Comparison of ENCODE assay signal across 15 cellular contexts in genomic region chr6:137769797-137770362, GRCh38.
"Had no signal": no experiment of that assay in that cellular context is flagged by ENCODE, and none has a peak within 500 bp of the region (broad histone marks: within the 10 kb centered on the region; RNA-seq: fewer than 3 reads in every experiment).

No MANE protein-coding gene starts in this region.

- ATAC-seq: activated naive CD8-positive, alpha-beta T cell treated with anti-CD3 and anti-CD28 coated beads, Interleukin-2, amount 50 U/mL, for 24 hours; activated T-helper 17 cell treated with anti-CD3 and anti-CD28 coated beads, Interleukin-2, amount 50 U/mL, for 72 hours; left ventricle myocardium superior; natural killer cell treated with Interleukin-12 subunit alpha and Interleukin-12 subunit beta and Interleukin-15 and Interleukin-18, amount 100 ng/mL, for 72 hours; stimulated activated naive CD8-positive, alpha-beta T cell treated with anti-CD3 and anti-CD28 coated beads, Interleukin-15, amount 100 ng/mL, for 72 hours had no signal

- H3K27me3 ChIP-seq: esophagus squamous epithelium had no signal

- H3K9me3 ChIP-seq: esophagus squamous epithelium had no signal

- H3K4me3 Mint-ChIP-seq: activated naive CD4-positive, alpha-beta T cell treated with anti-CD3 and anti-CD28 coated beads for 36 hours; activated naive CD8-positive, alpha-beta T cell treated with anti-CD3 and anti-CD28 coated beads, Interleukin-2, amount 50 U/mL, for 24 hours; activated T-helper 17 cell treated with anti-CD3 and anti-CD28 coated beads, Interleukin-2, amount 50 U/mL, for 72 hours; natural killer cell treated with Interleukin-12 subunit alpha and Interleukin-12 subunit beta and Interleukin-15 and Interleukin-18, amount 100 ng/mL, for 72 hours; stimulated activated naive CD8-positive, alpha-beta T cell treated with anti-CD3 and anti-CD28 coated beads, Interleukin-15, amount 100 ng/mL, for 72 hours; type B pancreatic cell had no signal

- DNase-seq: activated naive CD4-positive, alpha-beta T cell treated with anti-CD3 and anti-CD28 coated beads for 36 hours; activated naive CD8-positive, alpha-beta T cell treated with anti-CD3 and anti-CD28 coated beads, Interleukin-2, amount 50 U/mL, for 24 hours; aorta; cortex of kidney; effector CD4-positive, alpha-beta T cell; esophagus squamous epithelium; glutamatergic neuron; kidney glomerular epithelial cell; left ventricle myocardium superior; stimulated activated CD4-positive, alpha-beta T cell treated with anti-CD3 and anti-CD28 coated beads, Interleukin-4, amount 100 ng/mL, for 24 hours; stimulated activated CD8-positive, alpha-beta memory T cell treated with anti-CD3 and anti-CD28 coated beads, Interleukin-4, amount 100 ng/mL, for 48 hours; stimulated activated naive CD8-positive, alpha-beta T cell treated with anti-CD3 and anti-CD28 coated beads, Interleukin-15, amount 100 ng/mL, for 72 hours had no signal

- H3K36me3 Mint-ChIP-seq: natural killer cell treated with Interleukin-12 subunit alpha and Interleukin-12 subunit beta and Interleukin-15 and Interleukin-18, amount 100 ng/mL, for 72 hours; type B pancreatic cell had no signal

- H3K27me3 Mint-ChIP-seq: activated naive CD8-positive, alpha-beta T cell treated with anti-CD3 and anti-CD28 coated beads, Interleukin-2, amount 50 U/mL, for 24 hours; activated T-helper 17 cell treated with anti-CD3 and anti-CD28 coated beads, Interleukin-2, amount 50 U/mL, for 72 hours; natural killer cell treated with Interleukin-12 subunit alpha and Interleukin-12 subunit beta and Interleukin-15 and Interleukin-18, amount 100 ng/mL, for 72 hours; stimulated activated naive CD8-positive, alpha-beta T cell treated with anti-CD3 and anti-CD28 coated beads, Interleukin-15, amount 100 ng/mL, for 72 hours; type B pancreatic cell had no signal

- H3K4me3 ChIP-seq: esophagus squamous epithelium had no signal

- H3K27ac Mint-ChIP-seq: activated naive CD4-positive, alpha-beta T cell treated with anti-CD3 and anti-CD28 coated beads for 36 hours; activated naive CD8-positive, alpha-beta T cell treated with anti-CD3 and anti-CD28 coated beads, Interleukin-2, amount 50 U/mL, for 24 hours; activated T-helper 17 cell treated with anti-CD3 and anti-CD28 coated beads, Interleukin-2, amount 50 U/mL, for 72 hours; stimulated activated naive CD8-positive, alpha-beta T cell treated with anti-CD3 and anti-CD28 coated beads, Interleukin-15, amount 100 ng/mL, for 72 hours; type B pancreatic cell had no signal

- H3K4me1 ChIP-seq: esophagus squamous epithelium had no signal

- H3K36me3 ChIP-seq: esophagus squamous epithelium had no signal

- H3K27ac ChIP-seq: esophagus squamous epithelium had no signal

- H3K9me3 Mint-ChIP-seq: activated naive CD4-positive, alpha-beta T cell treated with anti-CD3 and anti-CD28 coated beads for 36 hours; stimulated activated naive CD8-positive, alpha-beta T cell treated with anti-CD3 and anti-CD28 coated beads, Interleukin-15, amount 100 ng/mL, for 72 hours had no signal
